Comparison of ENCODE assay signal across 9 cellular contexts in the genomic region with DNA sequence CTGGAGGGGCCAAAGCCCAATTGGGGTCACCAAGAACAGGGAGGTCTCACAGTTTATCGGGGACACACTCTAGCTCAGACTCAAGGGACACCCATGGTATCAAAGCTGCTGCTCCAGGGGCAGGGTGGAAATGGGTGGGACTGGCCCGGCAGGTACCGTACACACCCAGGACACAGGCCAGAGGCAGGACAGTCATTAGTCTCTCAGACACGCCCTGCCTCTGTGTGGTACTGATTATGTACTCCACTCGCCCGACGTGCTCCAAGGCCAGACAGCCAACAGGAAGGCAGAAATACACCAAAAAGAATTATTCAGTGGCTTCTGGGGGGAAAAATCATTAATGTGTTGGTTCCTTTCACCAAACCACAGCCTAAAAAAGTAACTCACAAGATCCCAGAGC. TPM values are rescaled to one million over a fixed set of nuclear protein-coding genes. Genes with fewer than 3 reads are reported as not detected.
DNase-seq lines count a peak whose midpoint lies in the region; ATAC-seq, FAIRE-seq and TF ChIP-seq lines count a peak whose summit lies in the region.
"Not testable (repeated sequence)": the region's sequence is repeated elsewhere in the genome, so short reads cannot be mapped to it uniquely, and the experiment has no call there.
"Had no signal": no experiment of that assay in that cellular context is flagged by ENCODE, and none has a peak within 500 bp of the region (broad histone marks: within the 10 kb centered on the region; RNA-seq: fewer than 3 reads in every experiment).

No MANE protein-coding gene starts in this region.

- H3K4me3 ChIP-seq in dorsolateral prefrontal cortex = peak overlapping the region in 2 of 59 donors; percentile 5 to 20
- H3K4me3 ChIP-seq in small intestine (ENCODE audit: low read depth in 1 of 2, low read length in 2 of 2); upper lobe of right lung: not testable (repeated sequence)

- H3K27ac ChIP-seq in dorsolateral prefrontal cortex (peak overlapping the region in 58 of 59 donors; percentile 18 to 90 (median 76)), small intestine (ENCODE audit: low read depth in 1 of 2, low read length in 1 of 2) (peak overlapping the region in 1 of 2 donors; percentile 92)
- H3K27ac ChIP-seq in upper lobe of right lung = not testable (repeated sequence)

- not testable (repeated sequence) for H3K27me3 ChIP-seq in dorsolateral prefrontal cortex; small intestine (ENCODE audit: control insufficient read depth in 2 of 2, insufficient read depth in 2 of 2, low read length in 2 of 2); upper lobe of right lung

- POLR2A ChIA-PET in activated naive CD8-positive, alpha-beta T cell treated with anti-CD3 and anti-CD28 coated beads, Interleukin-2, amount 10 ng/mL, durations not matched to agents 7 days and 5 days (lab: Charles Lee) = interaction anchor here (0.9 to 1.9 kb wide), 5 partner anchors 13 to 894 kb away, joined by 3 to 18 read pairs (median 4); partner anchors contain the start of gene NELL2

- DNase-seq in NCI-H69 (lab: John Stamatoyannopoulos, UW) (peak; percentile 70), left colon (peak; percentile 74 to 79), small intestine (peak; percentile 93)
- DNase-seq in activated CD4-positive, alpha-beta T cell treated with anti-CD3 and anti-CD28 coated beads, Interleukin-2, amount 10 ng/mL, durations not matched to agents 24 days and 14 days; activated T-helper 1 cell treated with anti-CD3 and anti-CD28 coated beads, Interleukin-12 subunit alpha, Interleukin-12 subunit beta, Interleukin-2, Interleukin-4 antibody, amounts not matched to agents 30 ng/mL and 10 ng/mL and 1 ng/mL, durations not matched to agents 14 hours and 24 hours and 36 hours (ENCODE audit: low spot score); activated naive CD8-positive, alpha-beta T cell treated with anti-CD3 and anti-CD28 coated beads, Interleukin-2, amount 10 ng/mL, durations not matched to agents 7 days and 5 days; dorsolateral prefrontal cortex; upper lobe of right lung: not testable (repeated sequence)

- ATAC-seq in activated naive CD8-positive, alpha-beta T cell treated with anti-CD3 and anti-CD28 coated beads, Interleukin-2, amount 10 ng/mL, durations not matched to agents 7 days and 5 days (ENCODE audit: low read depth) = peak; percentile 20
- peak; percentile 96 for ATAC-seq in left colon
- peak; percentile 31 for ATAC-seq in upper lobe of right lung

- H3K9me3 ChIP-seq in small intestine (ENCODE audit: control insufficient read depth, low read depth); upper lobe of right lung: not testable (repeated sequence)

- not testable (repeated sequence) for H3K36me3 ChIP-seq in small intestine (ENCODE audit: control insufficient read depth in 2 of 2, insufficient read depth in 2 of 2, low read length in 2 of 2); upper lobe of right lung

- not testable (repeated sequence) for FAIRE-seq in small intestine (lab: Jason Lieb, UNC)

- peak overlapping the region; percentile 69 for H3K4me3 Mint-ChIP-seq in activated CD4-positive, alpha-beta T cell treated with anti-CD3 and anti-CD28 coated beads, Interleukin-2, amount 10 ng/mL, durations not matched to agents 24 days and 14 days
- not testable (repeated sequence) for H3K4me3 Mint-ChIP-seq in activated T-helper 1 cell treated with anti-CD3 and anti-CD28 coated beads, Interleukin-12 subunit alpha, Interleukin-12 subunit beta, Interleukin-2, Interleukin-4 antibody, amounts not matched to agents 30 ng/mL and 10 ng/mL and 1 ng/mL, durations not matched to agents 14 hours and 24 hours and 36 hours
- peak overlapping the region; percentile 83 for H3K4me3 Mint-ChIP-seq in activated naive CD8-positive, alpha-beta T cell treated with anti-CD3 and anti-CD28 coated beads, Interleukin-2, amount 10 ng/mL, durations not matched to agents 7 days and 5 days

- not testable (repeated sequence) for H3K4me1 ChIP-seq in small intestine (ENCODE audit: control insufficient read depth in 2 of 2, insufficient read depth in 1 of 2, low read depth in 1 of 2, low read length in 1 of 2); upper lobe of right lung

- intact Hi-C loops in activated CD4-positive, alpha-beta T cell treated with anti-CD3 and anti-CD28 coated beads, Interleukin-2, amount 10 ng/mL, durations not matched to agents 24 days and 14 days (cut with micrococcal nuclease); activated T-helper 1 cell treated with anti-CD3 and anti-CD28 coated beads, Interleukin-12 subunit alpha, Interleukin-12 subunit beta, Interleukin-2, Interleukin-4 antibody, amounts not matched to agents 30 ng/mL and 10 ng/mL and 1 ng/mL, durations not matched to agents 14 hours and 24 hours and 36 hours (cut with micrococcal nuclease); left colon (cut with DNase I, micrococcal nuclease); upper lobe of right lung (cut with DNase I): not testable (repeated sequence)
- intact Hi-C loops in dorsolateral prefrontal cortex (cut with DNase I) = loop anchor here in 1 of 2 donors (1.0 kb wide), 1 partner anchor 16 kb away; no protein-coding TSS in a partner anchor

- H3K36me3 Mint-ChIP-seq in activated CD4-positive, alpha-beta T cell treated with anti-CD3 and anti-CD28 coated beads, Interleukin-2, amount 10 ng/mL, durations not matched to agents 24 days and 14 days (ENCODE audit: low read depth); activated T-helper 1 cell treated with anti-CD3 and anti-CD28 coated beads, Interleukin-12 subunit alpha, Interleukin-12 subunit beta, Interleukin-2, Interleukin-4 antibody, amounts not matched to agents 30 ng/mL and 10 ng/mL and 1 ng/mL, durations not matched to agents 14 hours and 24 hours and 36 hours (ENCODE audit: low read depth); activated naive CD8-positive, alpha-beta T cell treated with anti-CD3 and anti-CD28 coated beads, Interleukin-2, amount 10 ng/mL, durations not matched to agents 7 days and 5 days: not testable (repeated sequence)

- 15 to 61% (median 25%) methylated on average over 7 of the region's 7 CpGs for WGBS in small intestine, 3 donors

- not testable (repeated sequence) for TF ChIP-seq CTCF in dorsolateral prefrontal cortex (IDR thresholded peaks at IDR 0.05 in 54 of 56, conservative IDR thresholded peaks at IDR 0.05 in 2 of 56; ENCODE audit: low read depth in 1 of 56, partially characterized antibody in 56 of 56); upper lobe of right lung (IDR thresholded peaks at IDR 0.05)

- peaks cover 56% of the 10 kb centered on the region for H3K4me1 Mint-ChIP-seq in activated CD4-positive, alpha-beta T cell treated with anti-CD3 and anti-CD28 coated beads, Interleukin-2, amount 10 ng/mL, durations not matched to agents 24 days and 14 days
- H3K4me1 Mint-ChIP-seq in activated T-helper 1 cell treated with anti-CD3 and anti-CD28 coated beads, Interleukin-12 subunit alpha, Interleukin-12 subunit beta, Interleukin-2, Interleukin-4 antibody, amounts not matched to agents 30 ng/mL and 10 ng/mL and 1 ng/mL, durations not matched to agents 14 hours and 24 hours and 36 hours (ENCODE audit: low read depth) = peaks cover 70% of the 10 kb centered on the region
- peaks cover 74% of the 10 kb centered on the region for H3K4me1 Mint-ChIP-seq in activated naive CD8-positive, alpha-beta T cell treated with anti-CD3 and anti-CD28 coated beads, Interleukin-2, amount 10 ng/mL, durations not matched to agents 7 days and 5 days

- H3K27me3 Mint-ChIP-seq in activated CD4-positive, alpha-beta T cell treated with anti-CD3 and anti-CD28 coated beads, Interleukin-2, amount 10 ng/mL, durations not matched to agents 24 days and 14 days; activated T-helper 1 cell treated with anti-CD3 and anti-CD28 coated beads, Interleukin-12 subunit alpha, Interleukin-12 subunit beta, Interleukin-2, Interleukin-4 antibody, amounts not matched to agents 30 ng/mL and 10 ng/mL and 1 ng/mL, durations not matched to agents 14 hours and 24 hours and 36 hours (ENCODE audit: insufficient read depth); activated naive CD8-positive, alpha-beta T cell treated with anti-CD3 and anti-CD28 coated beads, Interleukin-2, amount 10 ng/mL, durations not matched to agents 7 days and 5 days: not testable (repeated sequence)

- H3K9me3 Mint-ChIP-seq in activated CD4-positive, alpha-beta T cell treated with anti-CD3 and anti-CD28 coated beads, Interleukin-2, amount 10 ng/mL, durations not matched to agents 24 days and 14 days; activated T-helper 1 cell treated with anti-CD3 and anti-CD28 coated beads, Interleukin-12 subunit alpha, Interleukin-12 subunit beta, Interleukin-2, Interleukin-4 antibody, amounts not matched to agents 30 ng/mL and 10 ng/mL and 1 ng/mL, durations not matched to agents 14 hours and 24 hours and 36 hours; activated naive CD8-positive, alpha-beta T cell treated with anti-CD3 and anti-CD28 coated beads, Interleukin-2, amount 10 ng/mL, durations not matched to agents 7 days and 5 days: not testable (repeated sequence)

- peak overlapping the region; percentile 96 for H3K27ac Mint-ChIP-seq in activated CD4-positive, alpha-beta T cell treated with anti-CD3 and anti-CD28 coated beads, Interleukin-2, amount 10 ng/mL, durations not matched to agents 24 days and 14 days
- peak overlapping the region; percentile 85 for H3K27ac Mint-ChIP-seq in activated T-helper 1 cell treated with anti-CD3 and anti-CD28 coated beads, Interleukin-12 subunit alpha, Interleukin-12 subunit beta, Interleukin-2, Interleukin-4 antibody, amounts not matched to agents 30 ng/mL and 10 ng/mL and 1 ng/mL, durations not matched to agents 14 hours and 24 hours and 36 hours
- H3K27ac Mint-ChIP-seq in activated naive CD8-positive, alpha-beta T cell treated with anti-CD3 and anti-CD28 coated beads, Interleukin-2, amount 10 ng/mL, durations not matched to agents 7 days and 5 days = peak overlapping the region; percentile 96

RNA-seq across cellular contexts. Expression of gene NELL2, which starts 41.1 kb away (rescaled TPM):
- total RNA-seq in activated CD4-positive, alpha-beta T cell treated with anti-CD3 and anti-CD28 coated beads, Interleukin-2, amount 10 ng/mL, durations not matched to agents 24 days and 14 days = 20.0 and 27.5 TPM in 2 replicates
- 11.5 and 16.4 TPM in 2 replicates for total RNA-seq in activated T-helper 1 cell treated with anti-CD3 and anti-CD28 coated beads, Interleukin-12 subunit alpha, Interleukin-12 subunit beta, Interleukin-2, Interleukin-4 antibody, amounts not matched to agents 30 ng/mL and 10 ng/mL and 1 ng/mL, durations not matched to agents 14 hours and 24 hours and 36 hours
- 100 to 1,000 TPM; 147 to 161 TPM for total RNA-seq in activated naive CD8-positive, alpha-beta T cell treated with anti-CD3 and anti-CD28 coated beads, Interleukin-2, amount 10 ng/mL, durations not matched to agents 7 days and 5 days
- total RNA-seq in dorsolateral prefrontal cortex = 100 to 1,000 TPM in 119 of 120 experiments, 10 to 100 TPM in 1; 95.5 to 433 (median 285) TPM
- total RNA-seq in left colon = 1 to 10 TPM; 2.9 to 6.1 TPM
- polyA plus RNA-seq in small intestine = 10 to 100 TPM in 2 of 3 donors, 1 to 10 TPM in 1; 4.4 to 29.1 (median 25.1) TPM
- 1.6 TPM for total RNA-seq in upper lobe of right lung
- total RNA-seq: B cell had no signal

Comparison
In these comparisons a context has a peak if more than half of its experiments do, and no peak if none do; other contexts are left out.
1. ATAC-seq: peak in every context shown above with its lines; median percentile 96 in left colon; 31 in upper lobe of right lung; 20 in activated naive CD8-positive, alpha-beta T cell treated with anti-CD3 and anti-CD28 coated beads, Interleukin-2, amount 10 ng/mL, durations not matched to agents 7 days and 5 days.